ENCODE assay signal across 8 cellular contexts in the genomic region with DNA sequence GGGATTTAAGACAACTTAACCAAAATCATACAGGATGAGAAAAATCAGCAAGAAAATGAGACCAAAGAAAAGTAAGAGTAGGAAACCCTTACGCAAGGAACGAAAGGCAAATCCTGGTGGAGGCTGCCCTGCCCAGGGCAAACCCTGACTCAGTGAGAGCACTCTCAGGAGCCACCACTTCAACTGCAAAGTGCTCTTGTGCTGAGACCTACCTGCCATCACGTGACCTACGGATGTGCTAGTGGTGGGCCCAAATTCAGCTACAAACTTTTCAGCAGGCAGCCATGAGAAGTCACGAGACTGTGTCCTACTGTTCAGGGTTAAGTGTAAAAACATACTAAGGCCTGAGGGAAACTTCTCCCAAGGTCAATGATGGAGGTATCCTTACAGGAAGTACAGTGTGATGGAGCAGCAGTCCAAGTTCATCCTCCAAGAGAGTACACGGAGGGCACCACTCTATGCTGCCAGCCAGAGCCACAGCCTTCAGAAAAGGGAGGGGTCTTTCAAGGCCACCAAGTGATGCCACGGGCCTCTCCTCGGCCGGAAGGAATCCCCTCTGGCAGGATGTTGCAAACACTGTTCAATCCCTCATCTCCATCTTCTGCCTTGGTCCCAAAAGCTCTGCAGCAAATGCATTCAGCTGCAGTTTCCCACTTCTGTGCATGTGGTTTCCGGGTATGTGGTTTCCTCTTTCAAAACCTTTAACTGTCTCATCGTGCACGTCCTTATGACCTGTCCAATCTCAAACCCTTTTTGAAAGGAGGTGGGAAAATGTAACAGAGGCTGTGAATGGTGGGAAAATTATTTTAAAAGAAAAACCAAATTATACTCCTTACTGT. TPM values are rescaled to one million over a fixed set of nuclear protein-coding genes. Genes with fewer than 3 reads are reported as not detected.
DNase-seq lines count a peak whose midpoint lies in the region; ATAC-seq and TF ChIP-seq lines count a peak whose summit lies in the region.

No MANE protein-coding gene starts in this region.

- H3K27ac ChIP-seq in Karpas-422 (ENCODE audit: low read length) (no peak overlapping the region), foreskin keratinocyte (no peak overlapping the region)

- ATAC-seq in GM21515 (IDR thresholded peaks at IDR 0.05; ENCODE audit: unreplicated experiment) (peak; percentile 75), foreskin keratinocyte (peak; percentile 41), HG03521 (IDR thresholded peaks at IDR 0.05; ENCODE audit: unreplicated experiment) (no peak)
- peak; percentile 80 for ATAC-seq in stimulated activated memory B cell treated with anti-CD40 and anti-IgM and Interleukin-4, amounts not matched to agents 10 μg/mL and 1 μg/mL and 100 μg/mL, for 72 hours

- H3K9me2 ChIP-seq in Karpas-422 (replicated peaks; ENCODE audit: insufficient read depth, low read length) = no peaks in the 10 kb centered on the region

- peaks cover 70% of the 10 kb centered on the region for H3K4me1 Mint-ChIP-seq in stimulated activated memory B cell treated with anti-CD40 and anti-IgM and Interleukin-4, amounts not matched to agents 10 μg/mL and 1 μg/mL and 100 μg/mL, for 72 hours

- H3K4me1 ChIP-seq in Karpas-422 (ENCODE audit: low read length) = peaks cover 30% of the 10 kb centered on the region
- H3K4me1 ChIP-seq in foreskin keratinocyte = peaks cover 21% of the 10 kb centered on the region

- no peak for TF ChIP-seq CTCF in foreskin keratinocyte (conservative IDR thresholded peaks at IDR 0.05)

- H3K27ac Mint-ChIP-seq in stimulated activated memory B cell treated with anti-CD40 and anti-IgM and Interleukin-4, amounts not matched to agents 10 μg/mL and 1 μg/mL and 100 μg/mL, for 72 hours = peak overlapping the region; percentile 73

- H2AFZ ChIP-seq in Karpas-422 (ENCODE audit: low read length) = no peak overlapping the region; the same call in 1 of the 2 replicates

- H3K4me3 ChIP-seq in Karpas-422 (ENCODE audit: low read length) = no peak overlapping the region

- H3K9ac ChIP-seq in Karpas-422 (ENCODE audit: low read length) = 0 out of 2 replicates have a peak overlapping the region, but pooled peaks have one; percentile 7

- H3K4me3 Mint-ChIP-seq in stimulated activated memory B cell treated with anti-CD40 and anti-IgM and Interleukin-4, amounts not matched to agents 10 μg/mL and 1 μg/mL and 100 μg/mL, for 72 hours = peak overlapping the region; percentile 26

- no peaks in the 10 kb centered on the region for H3K27me3 Mint-ChIP-seq in stimulated activated memory B cell treated with anti-CD40 and anti-IgM and Interleukin-4, amounts not matched to agents 10 μg/mL and 1 μg/mL and 100 μg/mL, for 72 hours

- peak overlapping the region; percentile 32 for H3K4me2 ChIP-seq in Karpas-422 (ENCODE audit: low read depth, low read length, poor library complexity, severe bottlenecking)

- no peaks in the 10 kb centered on the region for H3K9me3 ChIP-seq in Karpas-422 (ENCODE audit: low read length)

- H3K27me3 ChIP-seq in Karpas-422 (ENCODE audit: low read length) (no peaks in the 10 kb centered on the region), foreskin keratinocyte (no peaks in the 10 kb centered on the region)

- peaks cover 60% of the 10 kb centered on the region for H3K79me2 ChIP-seq in Karpas-422 (ENCODE audit: low read length)

- no peaks in the 10 kb centered on the region for H3K9me3 Mint-ChIP-seq in stimulated activated memory B cell treated with anti-CD40 and anti-IgM and Interleukin-4, amounts not matched to agents 10 μg/mL and 1 μg/mL and 100 μg/mL, for 72 hours

- peak; percentile 92 for DNase-seq in GF-D8 (lab: John Stamatoyannopoulos, UW)
- peak; percentile 59 for DNase-seq in Karpas-422
- DNase-seq in activated CD8-positive, alpha-beta memory T cell treated with anti-CD3 and anti-CD28 coated beads, Interleukin-2, amount 50 U/mL, for 1 hour (ENCODE audit: extremely low read depth) = peak; percentile 41
- peak in 1 of 2 donors; percentile 26 for DNase-seq in foreskin keratinocyte
- no peak for DNase-seq in NCI-H82 (lab: John Stamatoyannopoulos, UW)

- H3K36me3 Mint-ChIP-seq in stimulated activated memory B cell treated with anti-CD40 and anti-IgM and Interleukin-4, amounts not matched to agents 10 μg/mL and 1 μg/mL and 100 μg/mL, for 72 hours = peaks cover 5% of the 10 kb centered on the region

- peaks cover 33% of the 10 kb centered on the region for H4K20me1 ChIP-seq in Karpas-422 (ENCODE audit: insufficient read depth, low read depth, low read length)

- H3K36me3 ChIP-seq in Karpas-422 (ENCODE audit: insufficient read depth, low read length) = no peaks in the 10 kb centered on the region

RNA-seq across cellular contexts. Expression of gene CHSY1, which starts 9.5 kb away (rescaled TPM):
- total RNA-seq in Karpas-422 (2014; rRNA removed; shearing (Covaris generic); ENCODE audit: low replicate concordance) = 10.5 and 11.4 TPM in 2 replicates
- total RNA-seq in foreskin keratinocyte = 31.1 and 33.2 TPM in 2 replicates
- polyA plus RNA-seq in foreskin keratinocyte = 9.2 and 11.8 TPM in 2 replicates

RNA-seq across cellular contexts. Expression of gene SELENOS, which starts 34.9 kb away (rescaled TPM):
- 14.9 and 27.2 TPM in 2 replicates for total RNA-seq in Karpas-422 (2014; rRNA removed; shearing (Covaris generic); ENCODE audit: low replicate concordance)
- total RNA-seq in foreskin keratinocyte = 71.4 and 75.6 TPM in 2 replicates
- polyA plus RNA-seq in foreskin keratinocyte = 80.6 and 83.0 TPM in 2 replicates

RNA-seq across cellular contexts. Expression of gene SNRPA1, which starts 52.7 kb away (rescaled TPM):
- total RNA-seq in Karpas-422 (2014; rRNA removed; shearing (Covaris generic); ENCODE audit: low replicate concordance) = 52.3 and 53.4 TPM in 2 replicates
- 47.2 and 62.8 TPM in 2 replicates for total RNA-seq in foreskin keratinocyte
- polyA plus RNA-seq in foreskin keratinocyte = 102 and 107 TPM in 2 replicates
